ENCODE assay signal across 8 cellular contexts in the genomic region with DNA sequence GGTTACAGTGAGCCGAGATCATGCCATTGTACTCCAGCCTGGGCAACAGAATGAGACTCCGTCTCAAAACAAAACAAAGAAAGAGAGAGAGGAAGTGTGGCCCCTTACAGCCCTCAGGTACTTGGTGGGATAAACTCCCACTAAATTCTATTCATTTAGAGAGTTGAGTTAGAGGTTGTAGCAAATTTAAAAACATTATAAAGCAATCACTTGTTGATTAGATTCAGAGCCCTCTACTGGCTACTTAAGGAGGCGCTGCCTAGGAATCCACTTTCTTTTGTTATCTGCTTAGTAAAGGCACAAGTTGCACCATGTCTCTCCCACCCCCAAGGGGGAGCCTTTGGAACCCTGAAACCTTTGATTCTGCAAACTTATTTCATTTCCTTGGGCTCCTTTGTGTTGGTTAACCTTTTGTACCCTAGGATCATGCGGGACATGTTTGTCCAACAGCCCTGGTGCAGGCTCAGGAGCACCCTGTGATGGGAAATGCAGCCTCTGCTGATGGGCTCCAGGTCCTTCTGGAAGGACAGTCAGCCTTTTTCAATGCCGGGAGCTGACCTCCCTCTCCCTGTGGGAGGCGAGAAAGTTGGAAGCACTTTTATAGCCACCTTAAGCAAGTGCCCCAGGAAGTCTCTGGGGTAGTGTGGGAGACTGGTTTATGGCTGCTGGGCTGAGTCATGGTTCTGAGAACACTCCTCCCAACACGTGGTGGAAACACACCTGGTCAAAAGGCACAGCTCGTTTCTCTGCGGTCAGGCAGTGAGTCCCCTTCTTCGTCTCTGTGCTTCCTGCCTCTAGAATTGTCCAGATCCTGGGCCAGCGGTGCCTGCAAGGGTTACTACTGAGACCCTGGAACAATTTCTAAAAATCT. TPM values are rescaled to one million over a fixed set of nuclear protein-coding genes. Genes with fewer than 3 reads are reported as not detected.
DNase-seq lines count a peak whose midpoint lies in the region; ATAC-seq and TF ChIP-seq lines count a peak whose summit lies in the region.

No MANE protein-coding gene starts in this region.

- peak; percentile 84 for DNase-seq in ACHN
- DNase-seq in NCI-H2107 treated with DMSO at 0.1 percent for 48 hours (lab: John Stamatoyannopoulos, UW; ENCODE audit: unreplicated experiment): peak; percentile 36
- peak; percentile 42 to 76 for DNase-seq in activated CD4-positive, alpha-beta T cell treated with anti-CD3 and anti-CD28 coated beads, Interleukin-2, amount 50 U/mL, for 24 hours (ENCODE audit: low read depth in 1 of 2, low spot score in 1 of 2)
- DNase-seq in effector memory CD8-positive, alpha-beta T cell: peak; percentile 49 to 55 (median 50)
- DNase-seq in naive thymus-derived CD8-positive, alpha-beta T cell: peak in 7 of 10 donors; percentile 14 to 54 (median 49)
- DNase-seq in testis: peak; percentile 58

- peak; percentile 30 to 66 (median 32) for TF ChIP-seq CTCF in testis (IDR thresholded peaks at IDR 0.05)

- intact Hi-C loops in testis (cut with DNase I; ENCODE audit: low total_unique reads): no loop called here

- peak overlapping the region; percentile 69 to 77 for H3K4me3 Mint-ChIP-seq in effector memory CD8-positive, alpha-beta T cell
- H3K4me3 Mint-ChIP-seq in naive thymus-derived CD8-positive, alpha-beta T cell: peak overlapping the region in 5 of 10 donors; percentile 14 to 63 (median 56)

- H3K9me3 Mint-ChIP-seq in effector memory CD8-positive, alpha-beta T cell: no peaks in the 10 kb centered on the region
- no peaks in the 10 kb centered on the region for H3K9me3 Mint-ChIP-seq in naive thymus-derived CD8-positive, alpha-beta T cell

- no peaks in the 10 kb centered on the region for H3K27me3 ChIP-seq in testis

- in situ Hi-C loops in ACHN (cut with HindIII; ENCODE audit: low pct_ligation_motif_present, low pct_unique_long_range_greater_than_20kb, low sequenced_read_pairs): no loop called here

- H3K4me1 ChIP-seq in testis: peaks cover 10% of the 10 kb centered on the region

- H3K36me3 ChIP-seq in testis (ENCODE audit: low read depth, missing control alignments): no peaks in the 10 kb centered on the region

- H3K4me3 ChIP-seq in testis: no peak overlapping the region

- WGBS in testis, 2 donors: 44 to 57% methylated on average over 11 of the region's 11 CpGs

- H3K9me3 ChIP-seq in testis: no peaks in the 10 kb centered on the region

- H3K27me3 Mint-ChIP-seq in effector memory CD8-positive, alpha-beta T cell: no peaks in the 10 kb centered on the region
- H3K27me3 Mint-ChIP-seq in naive thymus-derived CD8-positive, alpha-beta T cell: peaks cover 0 to 2% (median 0%) of the 10 kb centered on the region in 5 donors

- H3K4me1 Mint-ChIP-seq in effector memory CD8-positive, alpha-beta T cell (ENCODE audit: low read depth in 2 of 2): peaks cover 33 to 38% of the 10 kb centered on the region in 2 donors
- peaks cover 2 to 33% (median 18%) of the 10 kb centered on the region in 4 donors for H3K4me1 Mint-ChIP-seq in naive thymus-derived CD8-positive, alpha-beta T cell

- peaks cover 2% of the 10 kb centered on the region for H3K36me3 Mint-ChIP-seq in effector memory CD8-positive, alpha-beta T cell (ENCODE audit: insufficient read depth)
- no peaks in the 10 kb centered on the region for H3K36me3 Mint-ChIP-seq in naive thymus-derived CD8-positive, alpha-beta T cell

- ATAC-seq in GM18498 (IDR thresholded peaks at IDR 0.05; ENCODE audit: unreplicated experiment) (peak; percentile 95), HG02798 (IDR thresholded peaks at IDR 0.05; ENCODE audit: poor library complexity, unreplicated experiment) (peak; percentile 97)
- ATAC-seq in effector memory CD8-positive, alpha-beta T cell (replicated peaks): peak; percentile 93
- ATAC-seq in naive thymus-derived CD8-positive, alpha-beta T cell: peak; percentile 88 to 90

- H3K27ac Mint-ChIP-seq in effector memory CD8-positive, alpha-beta T cell: peak overlapping the region; percentile 80 to 92
- peak overlapping the region in 7 of 10 donors; percentile 1 to 75 (median 21) for H3K27ac Mint-ChIP-seq in naive thymus-derived CD8-positive, alpha-beta T cell

- POLR2A ChIA-PET in naive thymus-derived CD8-positive, alpha-beta T cell (lab: Charles Lee): no interaction called here

- H3K27ac ChIP-seq in testis: peak overlapping the region; percentile 44 to 64

- TF ChIP-seq POLR2A in testis (IDR thresholded peaks at IDR 0.05): no peak

RNA-seq across cellular contexts. Expression of a gene that starts 2.3 kb away (rescaled TPM):
- under 1 TPM; 0.65 to 0.80 TPM for total RNA-seq in naive thymus-derived CD8-positive, alpha-beta T cell
- polyA plus RNA-seq in naive thymus-derived CD8-positive, alpha-beta T cell: 1 to 10 TPM in 2 of 3 donors, under 1 TPM in 1; 0.97 to 4.3 (median 1.1) TPM
- 1 to 10 TPM; 1.9 to 5.4 TPM for total RNA-seq in testis
- polyA plus RNA-seq in testis (ENCODE audit: insufficient read depth, low read depth, low replicate concordance): 4.4 TPM

RNA-seq across cellular contexts. Expression of a gene that starts 42.4 kb away (rescaled TPM):
- total RNA-seq in naive thymus-derived CD8-positive, alpha-beta T cell: 10 to 100 TPM; 39.5 to 40.3 TPM
- 10 to 100 TPM; 10.8 to 17.8 (median 13.5) TPM for polyA plus RNA-seq in naive thymus-derived CD8-positive, alpha-beta T cell
- 10 to 100 TPM; 62.8 to 80.4 TPM for total RNA-seq in testis
- polyA plus RNA-seq in testis (ENCODE audit: insufficient read depth, low read depth, low replicate concordance): 59.2 TPM

RNA-seq across cellular contexts. Expression of a gene that starts 55.9 kb away (rescaled TPM):
- 10 to 100 TPM; 63.5 to 67.1 TPM for total RNA-seq in naive thymus-derived CD8-positive, alpha-beta T cell
- 100 to 1,000 TPM in 1 of 3 donors, 10 to 100 TPM in 2; 89.9 to 129 (median 97.1) TPM for polyA plus RNA-seq in naive thymus-derived CD8-positive, alpha-beta T cell
- 100 to 1,000 TPM in 1 of 2 donors, 10 to 100 TPM in 1; 62.3 to 143 TPM for total RNA-seq in testis
- polyA plus RNA-seq in testis (ENCODE audit: insufficient read depth, low read depth, low replicate concordance): 179 TPM
